Comparison of ENCODE assay signal across 28 cellular contexts in the genomic region with DNA sequence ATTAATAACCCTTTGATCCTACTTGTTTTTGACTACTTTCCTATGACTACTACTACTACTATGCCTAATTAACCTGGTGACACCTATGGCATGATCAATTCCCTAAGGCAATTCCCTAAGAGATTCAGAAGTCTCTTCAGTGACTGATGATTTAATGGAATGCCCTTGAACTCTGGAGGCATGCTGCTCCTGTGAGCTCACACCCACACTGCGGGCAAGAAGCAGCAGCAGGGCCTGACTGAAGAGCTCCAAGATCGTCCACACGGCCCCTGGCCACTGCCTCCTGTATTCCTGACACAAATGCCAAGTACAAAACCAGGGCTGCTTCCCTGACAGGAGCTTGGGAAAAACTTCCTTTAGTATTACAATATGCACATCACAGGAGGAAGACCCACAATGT.
DNase-seq lines count a peak whose midpoint lies in the region; ATAC-seq and TF ChIP-seq lines count a peak whose summit lies in the region.
"Had no signal": no experiment of that assay in that cellular context is flagged by ENCODE, and none has a peak within 500 bp of the region (broad histone marks: within the 10 kb centered on the region; RNA-seq: fewer than 3 reads in every experiment).

No MANE protein-coding gene starts in this region.

- intact Hi-C loops in adrenal gland (cut with DNase I), result no loop called here
- intact Hi-C loops in vagina (cut with DNase I), result no loop called here

- DNase-seq in DND-41 (no peak), adrenal gland (peak in 4 of 7 donors; percentile 19 to 66 (median 30)), mesothelial cell of epicardium (ENCODE audit: low spot score in 2 of 2, unreplicated experiment in 2 of 2) (no peak), foreskin fibroblast (no peak), cortex of kidney (lab: John Stamatoyannopoulos, UW) (no peak), vagina (ENCODE audit: extremely low spot score in 2 of 2) (no peak)
- DNase-seq in stimulated activated naive B cell treated with anti-CD40 and anti-IgM and Interleukin-4, amounts not matched to agents 10 μg/mL and 1 μg/mL and 100 μg/mL, for 72 hours, result no peak
- DNase-seq: AML-193; Caco-2; CD8-positive, alpha-beta T cell; DMS79; GF-D8; MV-4-11; NCI-H1105; NCI-H1436 treated with DMSO at 0.1 percent for 48 hours; NCI-H187 treated with DMSO at 0.1 percent for 48 hours; NCI-H2171 treated with DMSO at 0.1 percent for 48 hours; NCI-H345; NCI-H524 treated with DMSO at 0.1 percent for 48 hours; NCI-H774; PC-3; SJCRH30 had no signal

- peaks cover 13% of the 10 kb centered on the region for H3K4me1 Mint-ChIP-seq in mesothelial cell of epicardium
- H3K4me1 Mint-ChIP-seq in stimulated activated naive B cell treated with anti-CD40 and anti-IgM and Interleukin-4, amounts not matched to agents 10 μg/mL and 1 μg/mL and 100 μg/mL, for 72 hours, result peaks cover 40 to 50% of the 10 kb centered on the region in 2 donors

- H3K27ac ChIP-seq in DND-41 (ENCODE audit: low read length) (peak overlapping the region; percentile 100), adrenal gland (no peak overlapping the region), vagina (no peak overlapping the region)
- H3K27ac ChIP-seq: SJCRH30 had no signal

- peaks cover 24% of the 10 kb centered on the region for H3K36me3 Mint-ChIP-seq in mesothelial cell of epicardium
- H3K36me3 Mint-ChIP-seq in stimulated activated naive B cell treated with anti-CD40 and anti-IgM and Interleukin-4, amounts not matched to agents 10 μg/mL and 1 μg/mL and 100 μg/mL, for 72 hours, result peaks cover 27 to 64% of the 10 kb centered on the region in 2 donors

- H3K4me1 ChIP-seq in DND-41 (ENCODE audit: insufficient read depth, low read length) (peaks cover 100% of the 10 kb centered on the region), adrenal gland (replicated peaks in 1 of 2) (peaks cover 0 to 6% of the 10 kb centered on the region in 2 donors), vagina (no peaks in the 10 kb centered on the region)
- H3K4me1 ChIP-seq: SJCRH30 had no signal

- no peak overlapping the region for H3K4me2 ChIP-seq in DND-41 (ENCODE audit: insufficient read depth, low read length)

- H3K9ac ChIP-seq in DND-41 (ENCODE audit: low read depth, low read length), result peak overlapping the region; percentile 67
- H3K9ac ChIP-seq: BLaER1 treated with 17β-estradiol and CSF1 and Interleukin-3, amounts not matched to agents 10 nM and 100 nM had no signal

- no peaks in the 10 kb centered on the region for H4K20me1 ChIP-seq in DND-41 (ENCODE audit: insufficient read depth, low read length)
- H4K20me1 ChIP-seq: BLaER1 treated with 17β-estradiol and CSF1 and Interleukin-3, amounts not matched to agents 10 nM and 100 nM had no signal

- TF ChIP-seq CTCF in DND-41 (IDR thresholded peaks at IDR 0.05; ENCODE audit: borderline replicate concordance, extremely low read depth, low read length, poor library complexity, severe bottlenecking), result no peak
- TF ChIP-seq CTCF in adrenal gland (IDR thresholded peaks at IDR 0.05), result no peak
- no peak for TF ChIP-seq CTCF in mesothelial cell of epicardium (IDR thresholded peaks at IDR 0.05; ENCODE audit: unreplicated experiment)
- no peak for TF ChIP-seq CTCF in foreskin fibroblast (IDR thresholded peaks at IDR 0.05; ENCODE audit: low read depth, low read length)
- TF ChIP-seq CTCF in vagina (IDR thresholded peaks at IDR 0.05), result no peak

- no peaks in the 10 kb centered on the region for H3K9me3 Mint-ChIP-seq in mesothelial cell of epicardium
- H3K9me3 Mint-ChIP-seq in stimulated activated naive B cell treated with anti-CD40 and anti-IgM and Interleukin-4, amounts not matched to agents 10 μg/mL and 1 μg/mL and 100 μg/mL, for 72 hours, result no peaks in the 10 kb centered on the region
- H3K9me3 Mint-ChIP-seq: CD8-positive, alpha-beta T cell had no signal

- H3K27ac Mint-ChIP-seq in mesothelial cell of epicardium, result peak overlapping the region; percentile 13
- peak overlapping the region; percentile 22 for H3K27ac Mint-ChIP-seq in stimulated activated naive B cell treated with anti-CD40 and anti-IgM and Interleukin-4, amounts not matched to agents 10 μg/mL and 1 μg/mL and 100 μg/mL, for 72 hours
- H3K27ac Mint-ChIP-seq: CD8-positive, alpha-beta T cell had no signal

- H3K27me3 Mint-ChIP-seq in mesothelial cell of epicardium (ENCODE audit: low read depth), result no peaks in the 10 kb centered on the region
- H3K27me3 Mint-ChIP-seq in stimulated activated naive B cell treated with anti-CD40 and anti-IgM and Interleukin-4, amounts not matched to agents 10 μg/mL and 1 μg/mL and 100 μg/mL, for 72 hours, result no peaks in the 10 kb centered on the region

- 33 to 44% (median 35%) methylated on average over 1 to 3 of the region's 3 CpGs for WGBS in adrenal gland, 4 donors

- H3K27me3 ChIP-seq in DND-41 (ENCODE audit: insufficient read depth, low read length, poor library complexity) (no peaks in the 10 kb centered on the region), adrenal gland (no peaks in the 10 kb centered on the region), vagina (no peaks in the 10 kb centered on the region)
- H3K27me3 ChIP-seq: BLaER1 treated with 17β-estradiol and CSF1 and Interleukin-3, amounts not matched to agents 10 nM and 100 nM; SJCRH30 had no signal

- H3K4me3 ChIP-seq in DND-41 (ENCODE audit: low read depth in 1 of 2, low read length in 2 of 2), result no peak overlapping the region
- H3K4me3 ChIP-seq in adrenal gland, result no peak overlapping the region
- H3K4me3 ChIP-seq in foreskin fibroblast (ENCODE audit: low read depth in 1 of 2, low read length in 2 of 2), result no peak overlapping the region
- H3K4me3 ChIP-seq in vagina, result no peak overlapping the region
- H3K4me3 ChIP-seq: BLaER1 treated with 17β-estradiol and CSF1 and Interleukin-3, amounts not matched to agents 10 nM and 100 nM; SJCRH30 had no signal

- H3K79me2 ChIP-seq in DND-41 (ENCODE audit: insufficient read depth, low read length), result peaks cover 87% of the 10 kb centered on the region

- no peak overlapping the region for H2AFZ ChIP-seq in DND-41 (ENCODE audit: low read depth, low read length)

- H3K4me3 Mint-ChIP-seq in mesothelial cell of epicardium, result no peak overlapping the region
- no peak overlapping the region for H3K4me3 Mint-ChIP-seq in stimulated activated naive B cell treated with anti-CD40 and anti-IgM and Interleukin-4, amounts not matched to agents 10 μg/mL and 1 μg/mL and 100 μg/mL, for 72 hours
- H3K4me3 Mint-ChIP-seq: CD8-positive, alpha-beta T cell had no signal

- H3K9me3 ChIP-seq in DND-41 (ENCODE audit: insufficient read depth, low read length, severe bottlenecking) (no peaks in the 10 kb centered on the region), adrenal gland (replicated peaks in 1 of 3) (no peaks in the 10 kb centered on the region), vagina (no peaks in the 10 kb centered on the region)
- H3K9me3 ChIP-seq: Caco-2, SJCRH30 had no signal

- peaks cover 38% of the 10 kb centered on the region for H3K36me3 ChIP-seq in DND-41 (ENCODE audit: insufficient read depth, low read length)
- H3K36me3 ChIP-seq in adrenal gland (replicated peaks in 1 of 2), result peaks cover 0 to 4% of the 10 kb centered on the region in 2 donors
- peaks cover 0 to 16% of the 10 kb centered on the region in 2 donors for H3K36me3 ChIP-seq in vagina
- H3K36me3 ChIP-seq: SJCRH30 had no signal

- TF ChIP-seq POLR2A in adrenal gland (IDR thresholded peaks at IDR 0.05) (no peak), vagina (IDR thresholded peaks at IDR 0.05) (no peak)

- ATAC-seq in DND-41 (ENCODE audit: insufficient read depth, low read depth), result no peak
- no peak for ATAC-seq in stimulated activated naive B cell treated with anti-CD40 and anti-IgM and Interleukin-4, amounts not matched to agents 10 μg/mL and 1 μg/mL and 100 μg/mL, for 72 hours (replicated peaks)
- ATAC-seq in GM19455 (IDR thresholded peaks at IDR 0.05; ENCODE audit: unreplicated experiment), result no peak
- ATAC-seq: CD8-positive, alpha-beta T cell; HCT116; HepG2; PC-3; Right ventricle myocardium inferior; SK-N-SH treated with all-trans-retinoic acid at 6 μM for 48 hours had no signal

Comparison
In these comparisons a context has a peak if more than half of its experiments do, and no peak if none do; other contexts are left out.
1. DNase-seq: peak in adrenal gland (4 of 7); none in DND-41 (single experiment), mesothelial cell of epicardium (0 of 2), stimulated activated naive B cell treated with anti-CD40 and anti-IgM and Interleukin-4, amounts not matched to agents 10 μg/mL and 1 μg/mL and 100 μg/mL, for 72 hours (single experiment), foreskin fibroblast (0 of 2), cortex of kidney (single experiment) and vagina (0 of 2).